ENCODE assay signal across 7 cellular contexts in genomic region chr13:76993021-76993420, GRCh38. TPM values are rescaled to one million over a fixed set of nuclear protein-coding genes. Genes with fewer than 3 reads are reported as not detected.
A peak's percentile ranks its signal among the peaks of the same experiment; 100 is the strongest.
DNase-seq lines count a peak whose midpoint lies in the region; ATAC-seq lines count a peak whose summit lies in the region.

No MANE protein-coding gene starts in this region.

- H3K4me1 Mint-ChIP-seq in activated naive CD8-positive, alpha-beta T cell (ENCODE audit: low read depth) = peaks cover 51% of the 10 kb centered on the region
- peaks cover 31 to 34% of the 10 kb centered on the region in 2 donors for H3K4me1 Mint-ChIP-seq in immature natural killer cell

- H3K27me3 Mint-ChIP-seq in activated naive CD8-positive, alpha-beta T cell = no peaks in the 10 kb centered on the region
- H3K27me3 Mint-ChIP-seq in immature natural killer cell (ENCODE audit: low read depth in 3 of 3) = peaks cover 33 to 43% (median 37%) of the 10 kb centered on the region in 3 donors

- peak overlapping the region; percentile 97 for H3K4me3 Mint-ChIP-seq in activated naive CD8-positive, alpha-beta T cell
- peak overlapping the region; percentile 89 to 97 (median 95) for H3K4me3 Mint-ChIP-seq in immature natural killer cell

- H3K27ac Mint-ChIP-seq in activated naive CD8-positive, alpha-beta T cell = peak overlapping the region; percentile 96
- H3K27ac Mint-ChIP-seq in immature natural killer cell = peak overlapping the region in 5 of 6 donors; percentile 96 to 100 (median 99)

- H3K9me3 ChIP-seq in HUES64 (ENCODE audit: insufficient read depth, low read depth, low read length) = no peaks in the 10 kb centered on the region
- no peaks in the 10 kb centered on the region for H3K9me3 ChIP-seq in subcutaneous abdominal adipose tissue (ENCODE audit: control insufficient read depth in 5 of 5, low read length in 5 of 5)

- H3K4me3 ChIP-seq in HUES64 (ENCODE audit: low read length) (peak overlapping the region; percentile 97), subcutaneous abdominal adipose tissue (ENCODE audit: low read depth in 1 of 5, low read length in 5 of 5) (peak overlapping the region; percentile 75 to 90 (median 81))

- no peaks in the 10 kb centered on the region for H3K9me3 Mint-ChIP-seq in activated naive CD8-positive, alpha-beta T cell (ENCODE audit: low read depth)
- H3K9me3 Mint-ChIP-seq in immature natural killer cell = no peaks in the 10 kb centered on the region

- DNase-seq in immature natural killer cell (no peak), NCI-H2171 (lab: John Stamatoyannopoulos, UW) (no peak), ACHN (no peak)

- 55% methylated on average over 2 of the region's 3 CpGs for WGBS in HUES64

- H3K9ac ChIP-seq in HUES64 (ENCODE audit: low read depth, low read length) (peak overlapping the region; percentile 78), subcutaneous abdominal adipose tissue (ENCODE audit: low read length in 5 of 5) (peak overlapping the region in 4 of 5 donors; percentile 71 to 91 (median 74))

- in situ Hi-C loops in ACHN (cut with HindIII; ENCODE audit: low pct_ligation_motif_present, low pct_unique_long_range_greater_than_20kb, low sequenced_read_pairs) = no loop called here

- ATAC-seq in HG03457 (IDR thresholded peaks at IDR 0.05; ENCODE audit: unreplicated experiment) = no peak

- peaks cover 7% of the 10 kb centered on the region for H3K36me3 Mint-ChIP-seq in activated naive CD8-positive, alpha-beta T cell
- H3K36me3 Mint-ChIP-seq in immature natural killer cell = peaks cover 0 to 11% (median 6%) of the 10 kb centered on the region in 3 donors

- peaks cover 26% of the 10 kb centered on the region for H3K36me3 ChIP-seq in HUES64 (ENCODE audit: insufficient read depth, low read length)
- H3K36me3 ChIP-seq in subcutaneous abdominal adipose tissue (ENCODE audit: control insufficient read depth in 5 of 5, insufficient read depth in 5 of 5, low read length in 5 of 5) = peaks cover 5 to 14% (median 5%) of the 10 kb centered on the region in 5 donors

- no peak overlapping the region for H3K27ac ChIP-seq in HUES64 (ENCODE audit: low read depth, low read length)
- peak overlapping the region; percentile 87 for H3K27ac ChIP-seq in subcutaneous abdominal adipose tissue (ENCODE audit: low read depth, low read length)

- H3K4me1 ChIP-seq in HUES64 (ENCODE audit: insufficient read depth, low read length) = peaks cover 8% of the 10 kb centered on the region
- H3K4me1 ChIP-seq in subcutaneous abdominal adipose tissue (ENCODE audit: control insufficient read depth in 5 of 5, insufficient read depth in 5 of 5, low read length in 5 of 5) = peaks cover 0 to 17% (median 15%) of the 10 kb centered on the region in 5 donors

- H3K27me3 ChIP-seq in HUES64 (ENCODE audit: insufficient read depth, low read length) = no peaks in the 10 kb centered on the region
- no peaks in the 10 kb centered on the region for H3K27me3 ChIP-seq in subcutaneous abdominal adipose tissue (ENCODE audit: control insufficient read depth in 5 of 5, insufficient read depth in 4 of 5, low read length in 5 of 5)

RNA-seq across cellular contexts. Expression of gene CLN5, which starts 1.1 kb away (rescaled TPM):
- polyA plus RNA-seq in HUES64 (2013, experiment 1 of 2) = 7.2 TPM
- polyA plus RNA-seq in HUES64 (2013, experiment 2 of 2) = 9.7 TPM
- polyA plus RNA-seq in immature natural killer cell = 1 to 10 TPM; 3.2 to 7.4 (median 7.0) TPM

RNA-seq across cellular contexts. Expression of gene FBXL3, which starts 33.9 kb away (rescaled TPM):
- polyA plus RNA-seq in HUES64 (2013, experiment 1 of 2) = 12.1 TPM
- polyA plus RNA-seq in HUES64 (2013, experiment 2 of 2) = 14.6 TPM
- 10 to 100 TPM; 22.2 to 39.4 (median 28.3) TPM for polyA plus RNA-seq in immature natural killer cell

RNA-seq across cellular contexts. Expression of gene ACOD1, which starts 44.7 kb away (rescaled TPM):
- not detected for polyA plus RNA-seq in HUES64 (2013, experiment 1 of 2)
- not detected for polyA plus RNA-seq in HUES64 (2013, experiment 2 of 2)
- polyA plus RNA-seq in immature natural killer cell = not detected
